8 cellular contexts compared by ENCODE assay signal in the genomic region with DNA sequence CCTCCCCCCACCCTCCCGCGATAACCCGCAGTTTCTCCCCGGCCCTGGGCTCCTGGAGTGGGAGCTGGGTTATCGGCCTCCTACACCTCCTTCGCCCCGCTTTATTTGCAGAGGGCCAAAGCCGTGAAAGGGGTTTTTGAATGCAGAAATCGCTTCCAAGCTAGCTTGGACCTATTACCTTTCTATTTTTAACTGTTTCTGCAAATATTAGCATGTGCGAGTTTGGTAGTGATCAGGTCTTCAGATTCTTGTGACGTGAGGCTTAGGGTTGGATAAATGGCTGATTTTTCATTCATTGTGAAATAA. TPM values are rescaled to one million over a fixed set of nuclear protein-coding genes. Genes with fewer than 3 reads are reported as not detected.
DNase-seq lines count a peak whose midpoint lies in the region; ATAC-seq and TF ChIP-seq lines count a peak whose summit lies in the region.

No MANE protein-coding gene starts in this region.

- H3K4me3 ChIP-seq in ACC112 (ENCODE audit: low read depth, low read length) (peak overlapping the region; percentile 85), breast epithelium (peak overlapping the region; percentile 83 to 97 (median 89)), mucosa of descending colon (peak overlapping the region; percentile 78)

- H3K4me1 ChIP-seq in ACC112 (ENCODE audit: control insufficient read depth, insufficient read depth, low read length, unreplicated experiment) (peaks cover 22% of the 10 kb centered on the region), breast epithelium (peaks cover 0 to 5% of the 10 kb centered on the region in 2 donors), mucosa of descending colon (ENCODE audit: low read depth) (peaks cover 9% of the 10 kb centered on the region)

- H3K9me3 ChIP-seq in breast epithelium: no peaks in the 10 kb centered on the region
- no peaks in the 10 kb centered on the region for H3K9me3 ChIP-seq in mucosa of descending colon

- H3K36me3 ChIP-seq in ACC112 (ENCODE audit: insufficient read depth, low read length) (no peaks in the 10 kb centered on the region), breast epithelium (no peaks in the 10 kb centered on the region), mucosa of descending colon (ENCODE audit: low read depth) (no peaks in the 10 kb centered on the region)

- TF ChIP-seq CTCF in breast epithelium (IDR thresholded peaks at IDR 0.05) (no peak), mucosa of descending colon (IDR thresholded peaks at IDR 0.05) (no peak)

- H3K27ac ChIP-seq in ACC112 (ENCODE audit: low read depth, low read length) (peak overlapping the region; percentile 100), breast epithelium (peak overlapping the region; percentile 99 to 100)

- H2AFZ ChIP-seq in ACC112 (ENCODE audit: low read length, unreplicated experiment): no peak overlapping the region

- H3K27me3 ChIP-seq in ACC112 (ENCODE audit: insufficient read depth, low read length) (no peaks in the 10 kb centered on the region), breast epithelium (peaks cover 0 to 12% of the 10 kb centered on the region in 2 donors)

- DNase-seq in breast epithelium (ENCODE audit: low spot score in 2 of 2) (no peak), mucosa of descending colon (no peak), SW 1271 (lab: John Stamatoyannopoulos, UW) (no peak), DMS 273 treated with DMSO at 0.1 percent for 48 hours (lab: John Stamatoyannopoulos, UW) (no peak), AML-193 (lab: John Stamatoyannopoulos, UW) (no peak)

- peak; percentile 0 for ATAC-seq in HG02973 (IDR thresholded peaks at IDR 0.05; ENCODE audit: unreplicated experiment)
- ATAC-seq in mucosa of descending colon: no peak
- no peak for ATAC-seq in GM21723 (IDR thresholded peaks at IDR 0.05; ENCODE audit: unreplicated experiment)

- peaks cover 64% of the 10 kb centered on the region for H3K79me2 ChIP-seq in ACC112 (ENCODE audit: control insufficient read depth, insufficient read depth, low read length, unreplicated experiment)

- TF ChIP-seq POLR2A in breast epithelium (IDR thresholded peaks at IDR 0.05): no peak

- intact Hi-C loops in breast epithelium (cut with DNase I; ENCODE audit: low total_unique reads) (no loop called here), mucosa of descending colon (cut with DNase I, micrococcal nuclease) (no loop called here)

RNA-seq across cellular contexts. Expression of a gene that starts 1.3 kb away (rescaled TPM):
- 100 to 1,000 TPM in 2 of 3 donors, 10 to 100 TPM in 1; 99.0 to 124 (median 112) TPM for total RNA-seq in breast epithelium
- total RNA-seq in mucosa of descending colon: 10 to 100 TPM; 72.1 to 88.9 (median 86.3) TPM
